35 cellular contexts compared by ENCODE assay signal in the genomic region with DNA sequence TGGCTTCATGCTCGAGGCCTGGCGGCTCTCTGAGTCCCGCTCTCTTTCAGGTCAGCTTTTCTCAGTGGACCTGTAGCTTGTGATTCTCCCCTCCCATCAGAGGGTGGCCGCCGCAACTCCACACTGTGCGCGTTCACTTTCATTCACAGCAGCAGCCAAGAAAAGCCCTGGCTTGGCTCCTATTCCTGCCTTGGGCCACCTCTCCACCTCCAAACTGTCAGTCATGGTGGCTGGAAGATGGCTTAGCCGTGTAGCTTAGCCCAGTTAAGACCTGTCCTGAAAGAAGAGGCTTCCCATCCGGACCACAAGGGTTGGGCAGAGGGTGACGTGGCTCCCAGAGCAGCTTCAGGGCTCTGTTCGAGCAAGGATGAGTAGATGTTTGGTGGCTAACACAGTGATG.
"Had no signal": no experiment of that assay in that cellular context is flagged by ENCODE, and none has a peak within 500 bp of the region (broad histone marks: within the 10 kb centered on the region; RNA-seq: fewer than 3 reads in every experiment).

No MANE protein-coding gene starts in this region.

- H3K4me1 ChIP-seq: adrenal gland, body of pancreas, esophagus squamous epithelium, gastroesophageal sphincter had no signal

- H3K4me3 ChIP-seq: adrenal gland, body of pancreas, esophagus squamous epithelium, gastroesophageal sphincter had no signal

- DNase-seq: activated B cell treated with CpG ODN at 0.5 μM for 24 hours; activated CD4-positive, alpha-beta memory T cell treated with anti-CD3 and anti-CD28 coated beads for 36 hours; activated CD4-positive, alpha-beta T cell treated with anti-CD3 and anti-CD28 coated beads for 36 hours; activated CD4-positive, alpha-beta T cell treated with anti-CD3 and anti-CD28 coated beads, Interleukin-2, amount 10 ng/mL, durations not matched to agents 24 days and 14 days; activated CD8-positive, alpha-beta memory T cell treated with anti-CD3 and anti-CD28 coated beads, Interleukin-2, amount 10 ng/mL, durations not matched to agents 7 days and 5 days; activated CD8-positive, alpha-beta memory T cell treated with anti-CD3 and anti-CD28 coated beads, Interleukin-2, amount 50 U/mL, for 4 hours; activated CD8-positive, alpha-beta T cell treated with anti-CD3 and anti-CD28 coated beads, Interleukin-2, amount 10 ng/mL, durations not matched to agents 7 days and 5 days; activated effector memory CD4-positive, alpha-beta T cell treated with anti-CD3 and anti-CD28 coated beads, Interleukin-2, amount 50 U/mL, for 16 hours; activated naive CD4-positive, alpha-beta T cell treated with anti-CD3 and anti-CD28 coated beads for 36 hours; activated naive CD8-positive, alpha-beta T cell treated with anti-CD3 and anti-CD28 coated beads for 36 hours; activated naive CD8-positive, alpha-beta T cell treated with anti-CD3 and anti-CD28 coated beads, Interleukin-2, amount 50 U/mL, for 24 hours; activated T-cell treated with anti-CD3 and anti-CD28 coated beads, Interleukin-2, amount 50 U/mL, for 1 hour; activated T-cell treated with anti-CD3 and anti-CD28 coated beads, Interleukin-2, amount 50 U/mL, for 48 hours; adrenal gland; amygdala; aorta; body of pancreas; caudate nucleus; cortex of kidney; dermis blood vessel endothelial cell; effector CD4-positive, alpha-beta T cell; effector memory CD8-positive, alpha-beta T cell; esophagus squamous epithelium; foreskin melanocyte; T-helper 1 cell; T-helper 17 cell; T1000; WERI-Rb-1 had no signal

- H3K9me3 Mint-ChIP-seq: activated B cell treated with CpG ODN at 0.5 μM for 24 hours; activated CD4-positive, alpha-beta memory T cell treated with anti-CD3 and anti-CD28 coated beads for 36 hours; activated CD4-positive, alpha-beta T cell treated with anti-CD3 and anti-CD28 coated beads, Interleukin-2, amount 10 ng/mL, durations not matched to agents 24 days and 14 days; activated naive CD4-positive, alpha-beta T cell treated with anti-CD3 and anti-CD28 coated beads for 36 hours; activated naive CD4-positive, alpha-beta T cell treated with anti-CD3 and anti-CD28 coated beads, Interleukin-2, amount 50 U/mL, for 24 hours; activated naive CD8-positive, alpha-beta T cell treated with anti-CD3 and anti-CD28 coated beads for 36 hours; activated naive CD8-positive, alpha-beta T cell treated with anti-CD3 and anti-CD28 coated beads, Interleukin-2, amount 50 U/mL, for 24 hours; activated T-helper 1 cell treated with anti-CD3 and anti-CD28 coated beads, Interleukin-12 subunit alpha, Interleukin-12 subunit beta, Interleukin-2, Interleukin-4 antibody, amounts not matched to agents 30 ng/mL and 10 ng/mL and 1 ng/mL, durations not matched to agents 14 hours and 24 hours and 36 hours; activated T-helper 2 cell treated with anti-CD3 and anti-CD28 coated beads, Interferon-gamma antibody, Interleukin-2, Interleukin-4, amounts not matched to agents 10 μg/mL and 5 μg/mL and 100 μg/mL, durations not matched to agents 14 hours and 24 hours and 36 hours; effector memory CD8-positive, alpha-beta T cell; T-helper 2 cell treated with Interferon-gamma antibody and Interleukin-4, amounts not matched to agents 5 μg/mL and 100 μg/mL, for 36 hours had no signal

- H3K27me3 ChIP-seq: adrenal gland, body of pancreas, esophagus squamous epithelium, gastroesophageal sphincter had no signal

- H3K27ac Mint-ChIP-seq: activated CD4-positive, alpha-beta memory T cell treated with anti-CD3 and anti-CD28 coated beads for 36 hours; activated CD4-positive, alpha-beta T cell treated with anti-CD3 and anti-CD28 coated beads for 36 hours; activated CD4-positive, alpha-beta T cell treated with anti-CD3 and anti-CD28 coated beads, Interleukin-2, amount 10 ng/mL, durations not matched to agents 24 days and 14 days; activated CD8-positive, alpha-beta memory T cell treated with anti-CD3 and anti-CD28 coated beads, Interleukin-2, amount 10 ng/mL, durations not matched to agents 7 days and 5 days; activated CD8-positive, alpha-beta T cell treated with anti-CD3 and anti-CD28 coated beads, Interleukin-2, amount 10 ng/mL, durations not matched to agents 7 days and 5 days; activated naive CD4-positive, alpha-beta T cell treated with anti-CD3 and anti-CD28 coated beads for 36 hours; activated naive CD4-positive, alpha-beta T cell treated with anti-CD3 and anti-CD28 coated beads, Interleukin-2, amount 50 U/mL, for 24 hours; activated naive CD8-positive, alpha-beta T cell treated with anti-CD3 and anti-CD28 coated beads, Interleukin-2, amount 50 U/mL, for 24 hours; activated T-helper 1 cell treated with anti-CD3 and anti-CD28 coated beads, Interleukin-12 subunit alpha, Interleukin-12 subunit beta, Interleukin-2, Interleukin-4 antibody, amounts not matched to agents 30 ng/mL and 10 ng/mL and 1 ng/mL, durations not matched to agents 14 hours and 24 hours and 36 hours; activated T-helper 2 cell treated with anti-CD3 and anti-CD28 coated beads, Interferon-gamma antibody, Interleukin-2, Interleukin-4, amounts not matched to agents 10 μg/mL and 5 μg/mL and 100 μg/mL, durations not matched to agents 14 hours and 24 hours and 36 hours; T-helper 17 cell; T-helper 2 cell treated with Interferon-gamma antibody and Interleukin-4, amounts not matched to agents 5 μg/mL and 100 μg/mL, for 36 hours had no signal

- H3K4me3 Mint-ChIP-seq: activated B cell treated with CpG ODN at 0.5 μM for 24 hours; activated CD4-positive, alpha-beta memory T cell treated with anti-CD3 and anti-CD28 coated beads for 36 hours; activated CD4-positive, alpha-beta T cell treated with anti-CD3 and anti-CD28 coated beads for 36 hours; activated CD4-positive, alpha-beta T cell treated with anti-CD3 and anti-CD28 coated beads, Interleukin-2, amount 10 ng/mL, durations not matched to agents 24 days and 14 days; activated CD8-positive, alpha-beta memory T cell treated with anti-CD3 and anti-CD28 coated beads, Interleukin-2, amount 10 ng/mL, durations not matched to agents 7 days and 5 days; activated CD8-positive, alpha-beta T cell treated with anti-CD3 and anti-CD28 coated beads, Interleukin-2, amount 10 ng/mL, durations not matched to agents 7 days and 5 days; activated naive CD4-positive, alpha-beta T cell treated with anti-CD3 and anti-CD28 coated beads for 36 hours; activated naive CD4-positive, alpha-beta T cell treated with anti-CD3 and anti-CD28 coated beads, Interleukin-2, amount 50 U/mL, for 24 hours; activated naive CD8-positive, alpha-beta T cell treated with anti-CD3 and anti-CD28 coated beads for 36 hours; activated naive CD8-positive, alpha-beta T cell treated with anti-CD3 and anti-CD28 coated beads, Interleukin-2, amount 50 U/mL, for 24 hours; activated T-helper 1 cell treated with anti-CD3 and anti-CD28 coated beads, Interleukin-12 subunit alpha, Interleukin-12 subunit beta, Interleukin-2, Interleukin-4 antibody, amounts not matched to agents 30 ng/mL and 10 ng/mL and 1 ng/mL, durations not matched to agents 14 hours and 24 hours and 36 hours; effector memory CD8-positive, alpha-beta T cell; T-helper 17 cell; T-helper 2 cell treated with Interferon-gamma antibody and Interleukin-4, amounts not matched to agents 5 μg/mL and 100 μg/mL, for 36 hours had no signal

- H3K36me3 ChIP-seq: adrenal gland, WERI-Rb-1 had no signal

- H3K27ac ChIP-seq: adrenal gland, body of pancreas, epithelial cell of prostate, esophagus squamous epithelium, gastroesophageal sphincter, WERI-Rb-1 had no signal

- H3K4me1 Mint-ChIP-seq: activated B cell treated with CpG ODN at 0.5 μM for 24 hours; activated CD4-positive, alpha-beta T cell treated with anti-CD3 and anti-CD28 coated beads for 36 hours; activated CD8-positive, alpha-beta memory T cell treated with anti-CD3 and anti-CD28 coated beads, Interleukin-2, amount 10 ng/mL, durations not matched to agents 7 days and 5 days had no signal

- ATAC-seq: activated CD4-positive, alpha-beta T cell treated with anti-CD3 and anti-CD28 coated beads for 36 hours; activated CD4-positive, CD25-positive, alpha-beta regulatory T cell treated with anti-CD3 and anti-CD28 coated beads, Interleukin-2, amount 50 U/mL, for 24 hours; activated CD8-positive, alpha-beta memory T cell treated with anti-CD3 and anti-CD28 coated beads, Interleukin-2, amount 10 ng/mL, durations not matched to agents 7 days and 5 days; activated CD8-positive, alpha-beta T cell treated with anti-CD3 and anti-CD28 coated beads, Interleukin-2, amount 10 ng/mL, durations not matched to agents 7 days and 5 days; activated naive CD8-positive, alpha-beta T cell treated with anti-CD3 and anti-CD28 coated beads, Interleukin-2, amount 50 U/mL, for 24 hours; body of pancreas; effector memory CD8-positive, alpha-beta T cell; gastroesophageal sphincter; T-helper 17 cell had no signal

- H3K9me3 ChIP-seq: adrenal gland, body of pancreas, esophagus squamous epithelium, gastroesophageal sphincter had no signal

- H3K27me3 Mint-ChIP-seq: activated B cell treated with CpG ODN at 0.5 μM for 24 hours; activated CD4-positive, alpha-beta memory T cell treated with anti-CD3 and anti-CD28 coated beads for 36 hours; activated CD4-positive, alpha-beta T cell treated with anti-CD3 and anti-CD28 coated beads for 36 hours; activated CD4-positive, alpha-beta T cell treated with anti-CD3 and anti-CD28 coated beads, Interleukin-2, amount 10 ng/mL, durations not matched to agents 24 days and 14 days; activated CD8-positive, alpha-beta memory T cell treated with anti-CD3 and anti-CD28 coated beads, Interleukin-2, amount 10 ng/mL, durations not matched to agents 7 days and 5 days; activated naive CD4-positive, alpha-beta T cell treated with anti-CD3 and anti-CD28 coated beads, Interleukin-2, amount 50 U/mL, for 24 hours; activated naive CD8-positive, alpha-beta T cell treated with anti-CD3 and anti-CD28 coated beads for 36 hours; activated naive CD8-positive, alpha-beta T cell treated with anti-CD3 and anti-CD28 coated beads, Interleukin-2, amount 50 U/mL, for 24 hours; effector memory CD8-positive, alpha-beta T cell; T-helper 17 cell had no signal
